Comparison of ENCODE assay signal across 8 cellular contexts in the genomic region with DNA sequence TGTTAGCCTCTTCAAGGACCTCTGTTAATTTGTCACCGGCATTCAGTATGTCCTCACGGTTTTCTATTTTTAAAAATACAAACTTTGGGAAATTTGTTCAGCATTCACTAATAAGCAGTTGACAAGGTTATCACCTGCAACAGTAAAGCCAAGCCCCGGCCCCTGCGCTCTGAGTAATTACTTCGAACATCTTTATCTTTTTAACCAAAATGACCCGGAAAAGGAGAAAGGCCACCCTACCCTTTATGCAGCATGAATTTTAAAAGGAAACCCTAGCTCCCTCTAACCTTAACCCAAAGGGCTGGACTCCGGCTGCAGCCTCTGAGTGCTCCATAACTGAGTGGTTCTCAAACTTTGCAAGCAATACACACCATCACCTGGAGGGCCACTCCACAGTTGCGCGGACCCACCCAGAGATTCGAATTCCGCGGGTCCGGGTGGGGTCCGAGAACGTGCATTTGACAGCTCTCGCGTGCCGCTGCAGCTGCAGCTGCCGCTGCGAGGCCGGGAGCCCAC. TPM values are rescaled to one million over a fixed set of nuclear protein-coding genes. Genes with fewer than 3 reads are reported as not detected.
DNase-seq lines count a peak whose midpoint lies in the region; TF ChIP-seq lines count a peak whose summit lies in the region.

No MANE protein-coding gene starts in this region.

- peak overlapping the region; percentile 76 for H3K4me3 Mint-ChIP-seq in activated naive CD4-positive, alpha-beta T cell treated with anti-CD3 and anti-CD28 coated beads for 36 hours
- peak overlapping the region; percentile 87 for H3K4me3 Mint-ChIP-seq in nephron progenitor cell

- H3K9ac ChIP-seq in colonic mucosa (ENCODE audit: low read depth in 2 of 2, low read length in 2 of 2), result peak overlapping the region; percentile 73 to 94

- H3K36me3 Mint-ChIP-seq in activated naive CD4-positive, alpha-beta T cell treated with anti-CD3 and anti-CD28 coated beads for 36 hours (ENCODE audit: low read depth), result peaks cover 18% of the 10 kb centered on the region
- H3K36me3 Mint-ChIP-seq in nephron progenitor cell (ENCODE audit: low read depth), result peaks cover 59% of the 10 kb centered on the region

- no peaks in the 10 kb centered on the region for H3K9me3 ChIP-seq in colonic mucosa

- no peak overlapping the region for H3K27ac Mint-ChIP-seq in activated naive CD4-positive, alpha-beta T cell treated with anti-CD3 and anti-CD28 coated beads for 36 hours
- H3K27ac Mint-ChIP-seq in nephron progenitor cell, result no peak overlapping the region

- H3K4me3 ChIP-seq in Jurkat, Clone E6-1 (ENCODE audit: low read length), result peak overlapping the region; percentile 61
- H3K4me3 ChIP-seq in colonic mucosa, result peak overlapping the region; percentile 72

- intact Hi-C loops in activated naive CD4-positive, alpha-beta T cell treated with anti-CD3 and anti-CD28 coated beads for 36 hours (cut with micrococcal nuclease), result loop anchor here (1.0 to 10.0 kb wide), 2 partner anchors 220 to 1181 kb away; a partner anchor contains a TSS
- intact Hi-C loops in colonic mucosa (cut with DNase I), result loop anchor here (5.0 to 10.0 kb wide), 2 partner anchors 49 to 78 kb away; a partner anchor contains a TSS

- no peaks in the 10 kb centered on the region for H3K4me1 ChIP-seq in colonic mucosa

- peak overlapping the region; percentile 96 for H3K27ac ChIP-seq in colonic mucosa

- H3K27me3 Mint-ChIP-seq in activated naive CD4-positive, alpha-beta T cell treated with anti-CD3 and anti-CD28 coated beads for 36 hours (ENCODE audit: low read depth), result no peaks in the 10 kb centered on the region
- no peaks in the 10 kb centered on the region for H3K27me3 Mint-ChIP-seq in nephron progenitor cell (ENCODE audit: low read depth, poor library complexity)

- no peaks in the 10 kb centered on the region for H3K27me3 ChIP-seq in colonic mucosa

- H3K9me3 Mint-ChIP-seq in activated naive CD4-positive, alpha-beta T cell treated with anti-CD3 and anti-CD28 coated beads for 36 hours, result peaks cover 7% of the 10 kb centered on the region
- H3K9me3 Mint-ChIP-seq in nephron progenitor cell, result peaks cover 28% of the 10 kb centered on the region

- CTCF ChIA-PET in activated naive CD4-positive, alpha-beta T cell treated with anti-CD3 and anti-CD28 coated beads for 36 hours (lab: Charles Lee), result interaction anchor here (1.0 to 1.1 kb wide), 2 partner anchors 88 to 250 kb away, joined by 3 to 4 read pairs; no protein-coding TSS in a partner anchor

- TF ChIP-seq CTCF in colonic mucosa (IDR thresholded peaks at IDR 0.05) (no peak), nephron progenitor cell (IDR thresholded peaks at IDR 0.05) (no peak)

- no peaks in the 10 kb centered on the region for H3K36me3 ChIP-seq in colonic mucosa

- H3K4me1 Mint-ChIP-seq in activated naive CD4-positive, alpha-beta T cell treated with anti-CD3 and anti-CD28 coated beads for 36 hours (ENCODE audit: low read depth), result peaks cover 24% of the 10 kb centered on the region
- H3K4me1 Mint-ChIP-seq in nephron progenitor cell, result peaks cover 20% of the 10 kb centered on the region

- no peak for DNase-seq in activated naive CD4-positive, alpha-beta T cell treated with anti-CD3 and anti-CD28 coated beads for 36 hours
- DNase-seq in activated naive CD4-positive, alpha-beta T cell treated with Interleukin-2 at 50 U/mL for 16 hours, result no peak
- peak; percentile 5 for DNase-seq in Jurkat, Clone E6-1 (ENCODE audit: low read depth, low spot score)
- no peak for DNase-seq in colonic mucosa
- DNase-seq in nephron progenitor cell, result no peak
- no peak for DNase-seq in effector CD4-positive, alpha-beta T cell
- DNase-seq in NCI-H187 (lab: John Stamatoyannopoulos, UW), result no peak
- DNase-seq in stimulated activated CD4-positive, alpha-beta T cell treated with anti-CD3 and anti-CD28 coated beads, Interleukin-1b, Interleukin-23, amount 100 ng/mL, for 48 hours, result no peak

RNA-seq across cellular contexts. Expression of a gene that starts 0.9 kb away (rescaled TPM):
- total RNA-seq in activated naive CD4-positive, alpha-beta T cell treated with anti-CD3 and anti-CD28 coated beads for 36 hours, result 10 to 100 TPM; 47.5 to 48.8 TPM
- polyA plus RNA-seq in Jurkat, Clone E6-1 (2012; ENCODE audit: insufficient read depth, insufficient read length), result 89.2 TPM
- total RNA-seq in colonic mucosa, result 10 to 100 TPM; 55.0 to 63.9 TPM

RNA-seq across cellular contexts. Expression of a gene that starts 14.9 kb away (rescaled TPM):
- not detected for total RNA-seq in activated naive CD4-positive, alpha-beta T cell treated with anti-CD3 and anti-CD28 coated beads for 36 hours
- 3.7 TPM for polyA plus RNA-seq in Jurkat, Clone E6-1 (2012; ENCODE audit: insufficient read depth, insufficient read length)
- total RNA-seq in colonic mucosa, result 10 to 100 TPM; 90.0 to 93.2 TPM

RNA-seq across cellular contexts. Expression of a gene that starts 46.2 kb away (rescaled TPM):
- 10 to 100 TPM; 13.6 to 17.5 TPM for total RNA-seq in activated naive CD4-positive, alpha-beta T cell treated with anti-CD3 and anti-CD28 coated beads for 36 hours
- 22.0 TPM for polyA plus RNA-seq in Jurkat, Clone E6-1 (2012; ENCODE audit: insufficient read depth, insufficient read length)
- 10 to 100 TPM; 32.9 to 78.0 TPM for total RNA-seq in colonic mucosa

Comparison
In these comparisons a context has a peak if more than half of its experiments do, and no peak if none do; other contexts are left out.
1. RNA of a gene that starts 14.9 kb away (total RNA-seq): 90.0 to 93.2 TPM in colonic mucosa; not detected in activated naive CD4-positive, alpha-beta T cell treated with anti-CD3 and anti-CD28 coated beads for 36 hours; every median in the first group is over 10 times any median in the second.